Comparison of ENCODE assay signal across 9 cellular contexts in genomic region chr15:84818221-84819131, GRCh38. TPM values are rescaled to one million over a fixed set of nuclear protein-coding genes. Genes with fewer than 3 reads are reported as not detected.
DNase-seq lines count a peak whose midpoint lies in the region; ATAC-seq lines count a peak whose summit lies in the region.
"Had no signal": no experiment of that assay in that cellular context is flagged by ENCODE, and none has a peak within 500 bp of the region (broad histone marks: within the 10 kb centered on the region; RNA-seq: fewer than 3 reads in every experiment).

No MANE protein-coding gene starts in this region.

- peak overlapping the region; percentile 76 for H3K9ac ChIP-seq in HUES64 (ENCODE audit: low read depth, low read length)
- H3K9ac ChIP-seq in skeletal muscle tissue (ENCODE audit: low read depth in 1 of 3, low read length in 3 of 3) = peak overlapping the region; percentile 98 to 100 (median 100)

- H3K27me3 Mint-ChIP-seq in activated T-helper 17 cell treated with anti-CD3 and anti-CD28 coated beads, Interleukin-2, amount 50 U/mL, for 72 hours = peaks cover 10% of the 10 kb centered on the region

- no peaks in the 10 kb centered on the region for H3K9me3 ChIP-seq in HUES64 (ENCODE audit: insufficient read depth, low read depth, low read length)
- H3K9me3 ChIP-seq in iPS DF 6.9 (ENCODE audit: control insufficient read depth, insufficient read depth, low read length) = no peaks in the 10 kb centered on the region
- H3K9me3 ChIP-seq in skeletal muscle tissue (ENCODE audit: control insufficient read depth in 3 of 3, low read length in 3 of 3) = no peaks in the 10 kb centered on the region

- H3K4me3 ChIP-seq in HUES64 (ENCODE audit: low read length) = peak overlapping the region; percentile 50
- H3K4me3 ChIP-seq in iPS DF 6.9 (ENCODE audit: low read length) = peak overlapping the region; percentile 3; the same call in 1 of the 2 replicates
- peak overlapping the region; percentile 83 to 94 (median 92) for H3K4me3 ChIP-seq in skeletal muscle tissue (ENCODE audit: low read length in 3 of 3)

- 54% methylated on average over 9 of the region's 9 CpGs for WGBS in HUES64
- WGBS in iPS DF 6.9 (ENCODE audit: insufficient coverage, insufficient read length) = no CpG with 5 or more reads among the region's 9 CpGs

- no peak for ATAC-seq in activated T-helper 17 cell treated with anti-CD3 and anti-CD28 coated beads, Interleukin-2, amount 50 U/mL, for 72 hours (replicated peaks)
- ATAC-seq in GM19455 (IDR thresholded peaks at IDR 0.05; ENCODE audit: unreplicated experiment) = no peak

- H3K4me1 ChIP-seq in HUES64 (ENCODE audit: insufficient read depth, low read length) (peaks cover 32% of the 10 kb centered on the region), iPS DF 6.9 (ENCODE audit: control insufficient read depth, insufficient read depth, low read length) (peaks cover 6% of the 10 kb centered on the region), skeletal muscle tissue (ENCODE audit: control insufficient read depth in 3 of 3, insufficient read depth in 3 of 3, low read length in 3 of 3) (peaks cover 59 to 62% (median 61%) of the 10 kb centered on the region in 3 donors)

- DNase-seq in iPS DF 6.9 (ENCODE audit: low read depth, low spot score) (no peak), SKM-1 (lab: John Stamatoyannopoulos, UW; ENCODE audit: unreplicated experiment) (no peak), NCI-H524 treated with DMSO at 0.1 percent for 48 hours (lab: John Stamatoyannopoulos, UW) (no peak)
- DNase-seq in stimulated activated CD4-positive, alpha-beta T cell treated with anti-CD3 and anti-CD28 coated beads, Interleukin-2, amount 100 ng/mL, for 48 hours = no peak
- DNase-seq: stimulated activated CD4-positive, alpha-beta T cell treated with anti-CD3 and anti-CD28 coated beads, Interleukin-4, amount 100 ng/mL, for 4 hours had no signal

- no peak overlapping the region for H3K4me3 Mint-ChIP-seq in activated T-helper 17 cell treated with anti-CD3 and anti-CD28 coated beads, Interleukin-2, amount 50 U/mL, for 72 hours

- H3K27ac ChIP-seq in HUES64 (ENCODE audit: low read depth, low read length) (peak overlapping the region; percentile 85), iPS DF 6.9 (ENCODE audit: low read length) (no peak overlapping the region), skeletal muscle tissue (ENCODE audit: low read depth, low read length) (peak overlapping the region; percentile 100)

- no peaks in the 10 kb centered on the region for H3K36me3 ChIP-seq in HUES64 (ENCODE audit: insufficient read depth, low read length)
- H3K36me3 ChIP-seq in iPS DF 6.9 (ENCODE audit: control insufficient read depth, insufficient read depth, low read length) = no peaks in the 10 kb centered on the region
- H3K36me3 ChIP-seq in skeletal muscle tissue (ENCODE audit: control insufficient read depth in 3 of 3, insufficient read depth in 3 of 3, low read length in 3 of 3) = peaks cover 3 to 22% (median 13%) of the 10 kb centered on the region in 3 donors

- H3K4me1 Mint-ChIP-seq in activated T-helper 17 cell treated with anti-CD3 and anti-CD28 coated beads, Interleukin-2, amount 50 U/mL, for 72 hours = peaks cover 8% of the 10 kb centered on the region

- H3K9me3 Mint-ChIP-seq in activated T-helper 17 cell treated with anti-CD3 and anti-CD28 coated beads, Interleukin-2, amount 50 U/mL, for 72 hours = no peaks in the 10 kb centered on the region

- H3K27me3 ChIP-seq in HUES64 (ENCODE audit: insufficient read depth, low read length) (0 out of 2 replicates have a peak, but pooled peaks cover 4% of the 10 kb centered on the region), iPS DF 6.9 (ENCODE audit: control insufficient read depth, insufficient read depth, low read length) (no peaks in the 10 kb centered on the region), skeletal muscle tissue (ENCODE audit: control insufficient read depth in 3 of 3, insufficient read depth in 3 of 3, low read length in 3 of 3) (no peaks in the 10 kb centered on the region)

- H3K27ac Mint-ChIP-seq in activated T-helper 17 cell treated with anti-CD3 and anti-CD28 coated beads, Interleukin-2, amount 50 U/mL, for 72 hours = peak overlapping the region; percentile 32

- H3K36me3 Mint-ChIP-seq in activated T-helper 17 cell treated with anti-CD3 and anti-CD28 coated beads, Interleukin-2, amount 50 U/mL, for 72 hours (ENCODE audit: low read depth) = no peaks in the 10 kb centered on the region

RNA-seq across cellular contexts. Expression of gene ALPK3, which starts 1.3 kb away (rescaled TPM):
- 12.2 TPM for polyA plus RNA-seq in HUES64 (2013, experiment 1 of 2)
- polyA plus RNA-seq in HUES64 (2013, experiment 2 of 2) = 14.1 TPM
- total RNA-seq in activated T-helper 17 cell treated with anti-CD3 and anti-CD28 coated beads, Interleukin-2, amount 50 U/mL, for 72 hours = 1 to 10 TPM in 1 of 2 donors, under 1 TPM in 1; 0.29 to 1.1 TPM
- total RNA-seq in skeletal muscle tissue = 33.4 TPM

Comparison
In these comparisons a context has a peak if more than half of its experiments do, and no peak if none do; other contexts are left out.
1. H3K4me3 ChIP-seq: peak in every context shown above with its lines; median percentile 92 in skeletal muscle tissue; 50 in HUES64; 3 in iPS DF 6.9.
2. RNA of gene ALPK3, which starts 1.3 kb away (total RNA-seq): 33.4 TPM in skeletal muscle tissue (single experiment); 0.29 to 1.1 TPM in activated T-helper 17 cell treated with anti-CD3 and anti-CD28 coated beads, Interleukin-2, amount 50 U/mL, for 72 hours; every median in the first group is over 10 times any median in the second.